In genomic region chr10:122196218-122196617, GRCh38 we compare ENCODE assay signal across 18 cellular contexts.
DNase-seq lines count a peak whose midpoint lies in the region; ATAC-seq, FAIRE-seq and TF ChIP-seq lines count a peak whose summit lies in the region.
"Had no signal": no experiment of that assay in that cellular context is flagged by ENCODE, and none has a peak within 500 bp of the region (broad histone marks: within the 10 kb centered on the region; RNA-seq: fewer than 3 reads in every experiment).

No MANE protein-coding gene starts in this region.

- H4K20me1 ChIP-seq in astrocyte (ENCODE audit: insufficient read depth, low read length): peaks cover 33% of the 10 kb centered on the region

- peaks cover 9% of the 10 kb centered on the region for H3K4me1 Mint-ChIP-seq in astrocyte (ENCODE audit: low read depth, unreplicated experiment)
- H3K4me1 Mint-ChIP-seq: CD4-positive, alpha-beta memory T cell had no signal

- no peaks in the 10 kb centered on the region for H3K9me3 ChIP-seq in left ventricle myocardium inferior (replicated peaks)
- H3K9me3 ChIP-seq in heart right ventricle: no peaks in the 10 kb centered on the region
- H3K9me3 ChIP-seq in astrocyte (ENCODE audit: insufficient read depth, low read depth, low read length): no peaks in the 10 kb centered on the region
- H3K9me3 ChIP-seq in gastroesophageal sphincter: no peaks in the 10 kb centered on the region

- H3K4me2 ChIP-seq in astrocyte (ENCODE audit: low read length): no peak overlapping the region

- no peaks in the 10 kb centered on the region for H3K9me3 Mint-ChIP-seq in astrocyte (ENCODE audit: unreplicated experiment)
- H3K9me3 Mint-ChIP-seq: CD4-positive, alpha-beta memory T cell had no signal

- FAIRE-seq in astrocyte (lab: Jason Lieb, UNC): no peak
- FAIRE-seq: G401.6, GM12891, HTR-8/SVneo had no signal

- intact Hi-C loops in left ventricle myocardium inferior (cut with micrococcal nuclease) (no loop called here), heart right ventricle (cut with DNase I) (loop anchor here in 1 of 10 donors (5.0 kb wide), 1 partner anchor 39 kb away; no protein-coding TSS in a partner anchor)

- peaks cover 7% of the 10 kb centered on the region for H3K36me3 Mint-ChIP-seq in astrocyte (ENCODE audit: low read depth, unreplicated experiment)
- H3K36me3 Mint-ChIP-seq: CD4-positive, alpha-beta memory T cell had no signal

- H3K27me3 Mint-ChIP-seq in astrocyte (ENCODE audit: low read depth, unreplicated experiment): no peaks in the 10 kb centered on the region

- ATAC-seq in heart right ventricle (no peak), gastroesophageal sphincter (no peak), GM21360 (IDR thresholded peaks at IDR 0.05; ENCODE audit: unreplicated experiment) (no peak), GM18868 (IDR thresholded peaks at IDR 0.05; ENCODE audit: unreplicated experiment) (no peak)
- ATAC-seq: HCT116 had no signal

- TF ChIP-seq CTCF in left ventricle myocardium inferior (IDR thresholded peaks at IDR 0.05; ENCODE audit: borderline replicate concordance): no peak
- no peak for TF ChIP-seq CTCF in heart right ventricle (IDR thresholded peaks at IDR 0.05)
- no peak for TF ChIP-seq CTCF in astrocyte (IDR thresholded peaks at IDR 0.05; ENCODE audit: insufficient read depth, low read depth, low read length)
- no peak for TF ChIP-seq CTCF in gastroesophageal sphincter (IDR thresholded peaks at IDR 0.05)

- TF ChIP-seq POLR2A in gastroesophageal sphincter (IDR thresholded peaks at IDR 0.05): no peak

- peaks cover 45% of the 10 kb centered on the region for H3K36me3 ChIP-seq in left ventricle myocardium inferior
- peaks cover 0 to 75% (median 4%) of the 10 kb centered on the region in 9 donors for H3K36me3 ChIP-seq in heart right ventricle
- no peaks in the 10 kb centered on the region for H3K36me3 ChIP-seq in astrocyte (ENCODE audit: insufficient read depth, low read length)
- peaks cover 0 to 62% of the 10 kb centered on the region in 2 donors for H3K36me3 ChIP-seq in gastroesophageal sphincter

- no peak overlapping the region for H3K4me3 Mint-ChIP-seq in astrocyte (ENCODE audit: unreplicated experiment)
- H3K4me3 Mint-ChIP-seq: CD4-positive, alpha-beta memory T cell had no signal

- H2AFZ ChIP-seq in astrocyte (ENCODE audit: low read depth, low read length): no peak overlapping the region

- H3K27me3 ChIP-seq in left ventricle myocardium inferior (ENCODE audit: low read depth) (no peaks in the 10 kb centered on the region), heart right ventricle (no peaks in the 10 kb centered on the region), astrocyte (ENCODE audit: insufficient read depth, low read length) (no peaks in the 10 kb centered on the region), gastroesophageal sphincter (no peaks in the 10 kb centered on the region)

- DNase-seq in left ventricle myocardium inferior (no peak), heart right ventricle (no peak), astrocyte (ENCODE audit: low read depth) (no peak), AG08396 (ENCODE audit: low spot score) (no peak), amygdala (lab: John Stamatoyannopoulos, UW) (no peak)
- DNase-seq: CD4-positive, alpha-beta memory T cell; DMS79 treated with DMSO at 0.1 percent for 48 hours; EL; KBM-7 had no signal

- 69 to 71% methylated on average over 12 of the region's 12 CpGs for WGBS in heart right ventricle, 2 donors
- WGBS in gastroesophageal sphincter (ENCODE audit: low coverage in 1 of 2), 2 donors: 64 to 69% methylated on average over 4 to 11 of the region's 12 CpGs

- H3K27ac Mint-ChIP-seq in astrocyte (ENCODE audit: unreplicated experiment): peak overlapping the region; percentile 92
- H3K27ac Mint-ChIP-seq: CD4-positive, alpha-beta memory T cell had no signal

- TF ChIP-seq EP300 in gastroesophageal sphincter (IDR thresholded peaks at IDR 0.05): no peak

- H3K27ac ChIP-seq in left ventricle myocardium inferior (replicated peaks): peak overlapping the region; percentile 52
- H3K27ac ChIP-seq in heart right ventricle: peak overlapping the region in 1 of 10 donors; percentile 15
- no peak overlapping the region for H3K27ac ChIP-seq in astrocyte (ENCODE audit: low read depth, low read length)
- peak overlapping the region in 3 of 4 donors; percentile 21 to 45 (median 39) for H3K27ac ChIP-seq in gastroesophageal sphincter
- H3K27ac ChIP-seq: 22Rv1, C4-2B had no signal

- H3K4me1 ChIP-seq in left ventricle myocardium inferior: peaks cover 72% of the 10 kb centered on the region
- peaks cover 0 to 59% (median 24%) of the 10 kb centered on the region in 9 donors for H3K4me1 ChIP-seq in heart right ventricle
- H3K4me1 ChIP-seq in astrocyte (ENCODE audit: insufficient read depth, low read length): no peaks in the 10 kb centered on the region
- H3K4me1 ChIP-seq in gastroesophageal sphincter: peaks cover 0 to 31% (median 3%) of the 10 kb centered on the region in 3 donors

- H3K9ac ChIP-seq in astrocyte (ENCODE audit: low read length): no peak overlapping the region

- H3K4me3 ChIP-seq in left ventricle myocardium inferior: no peak overlapping the region
- no peak overlapping the region for H3K4me3 ChIP-seq in heart right ventricle
- H3K4me3 ChIP-seq in astrocyte (ENCODE audit: insufficient read depth, low read depth, low read length): no peak overlapping the region
- no peak overlapping the region for H3K4me3 ChIP-seq in gastroesophageal sphincter

- peaks cover 18% of the 10 kb centered on the region for H3K79me2 ChIP-seq in astrocyte (ENCODE audit: insufficient read depth, low read length)
